In the genomic region with DNA sequence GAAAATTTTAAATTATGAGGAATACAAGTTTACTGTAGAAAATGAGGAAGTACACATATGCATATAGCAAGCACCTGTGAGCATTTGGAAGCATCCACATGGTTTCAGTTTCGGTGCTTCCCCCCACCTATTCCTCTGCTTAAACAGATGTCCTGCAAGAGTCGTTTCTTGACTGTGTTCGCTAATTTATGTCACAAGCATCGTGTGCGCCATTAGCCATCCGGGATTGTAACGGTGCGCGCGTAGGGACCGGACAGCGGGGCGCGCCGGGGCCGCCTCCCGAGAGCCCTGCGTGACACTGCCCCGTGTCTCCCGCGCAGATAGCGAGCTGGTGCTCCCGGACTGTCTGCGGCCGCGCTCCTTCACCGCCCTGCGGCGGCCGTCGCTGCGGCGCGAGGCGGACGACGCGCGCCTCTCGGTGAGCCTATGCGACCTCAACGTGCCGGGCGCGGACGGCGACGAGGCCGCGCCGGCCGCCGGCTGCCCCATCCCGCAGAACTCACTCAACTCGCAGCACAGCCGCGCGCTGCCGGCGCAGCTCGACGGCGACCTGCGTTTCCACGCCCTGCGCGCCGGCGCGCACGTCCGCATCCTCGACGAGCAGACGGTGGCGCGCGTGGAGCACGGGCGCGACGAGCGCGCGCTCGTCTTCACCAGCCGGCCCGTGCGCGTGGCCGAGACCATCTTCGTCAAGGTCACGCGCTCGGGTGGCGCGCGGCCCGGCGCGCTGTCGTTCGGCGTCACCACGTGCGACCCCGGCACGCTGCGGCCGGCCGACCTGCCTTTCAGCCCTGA, we compare ENCODE assay signal across 8 cellular contexts.
A peak's percentile ranks its signal among the peaks of the same experiment; 100 is the strongest.
DNase-seq lines count a peak whose midpoint lies in the region; ATAC-seq and TF ChIP-seq lines count a peak whose summit lies in the region.

No MANE protein-coding gene starts in this region.

- no peak for TF ChIP-seq CTCF in CD8-positive, alpha-beta T cell (IDR thresholded peaks at IDR 0.05)
- TF ChIP-seq CTCF in astrocyte of the spinal cord (IDR thresholded peaks at IDR 0.05; ENCODE audit: low read depth, low read length) (no peak), stomach (IDR thresholded peaks at IDR 0.05) (no peak)

- peak; percentile 76 for ATAC-seq in CD8-positive, alpha-beta T cell
- no peak for ATAC-seq in HG03521 (IDR thresholded peaks at IDR 0.05; ENCODE audit: unreplicated experiment)

- CTCF ChIA-PET in CD8-positive, alpha-beta T cell (lab: Charles Lee) = interaction anchor here (2.2 kb wide), 1 partner anchor 102 kb away, joined by 6 read pairs; no protein-coding TSS in a partner anchor

- no peak for TF ChIP-seq POLR2A in stomach (IDR thresholded peaks at IDR 0.05)

- peaks cover 11% of the 10 kb centered on the region for H3K4me1 ChIP-seq in CD8-positive, alpha-beta T cell (ENCODE audit: insufficient read depth, low read length)
- H3K4me1 ChIP-seq in mucosa of stomach (ENCODE audit: control insufficient read depth, insufficient read depth, low read length) (peaks cover 6% of the 10 kb centered on the region), stomach (peaks cover 0 to 13% (median 13%) of the 10 kb centered on the region in 4 donors)

- H3K9me3 ChIP-seq in CD8-positive, alpha-beta T cell (ENCODE audit: low read length) = no peaks in the 10 kb centered on the region
- no peaks in the 10 kb centered on the region for H3K9me3 ChIP-seq in mucosa of stomach (ENCODE audit: control insufficient read depth, low read length)
- H3K9me3 ChIP-seq in stomach = peaks cover 0 to 11% (median 2%) of the 10 kb centered on the region in 4 donors

- peak overlapping the region; percentile 24 for H3K9ac ChIP-seq in mucosa of stomach (ENCODE audit: low read length)

- H3K36me3 ChIP-seq in CD8-positive, alpha-beta T cell (ENCODE audit: insufficient read depth, low read length) = no peaks in the 10 kb centered on the region
- H3K36me3 ChIP-seq in mucosa of stomach (ENCODE audit: control insufficient read depth, insufficient read depth, low read length) = no peaks in the 10 kb centered on the region
- H3K36me3 ChIP-seq in stomach = peaks cover 0 to 25% (median 7%) of the 10 kb centered on the region in 4 donors

- WGBS in stomach, 5 donors = 11 to 22% (median 13%) methylated on average over 33 to 111 of the region's 111 CpGs

- peak overlapping the region; percentile 93 for H3K27ac Mint-ChIP-seq in CD8-positive, alpha-beta T cell

- no peaks in the 10 kb centered on the region for H3K27me3 ChIP-seq in CD8-positive, alpha-beta T cell (ENCODE audit: insufficient read depth, low read length)
- H3K27me3 ChIP-seq in mucosa of stomach (ENCODE audit: control insufficient read depth, insufficient read depth, low read length) (no peaks in the 10 kb centered on the region), stomach (peaks cover 0 to 21% (median 11%) of the 10 kb centered on the region in 3 donors)

- H3K27ac ChIP-seq in CD8-positive, alpha-beta T cell (ENCODE audit: low read depth, low read length) = peak overlapping the region; percentile 78
- peak overlapping the region in 1 of 5 donors; percentile 41 for H3K27ac ChIP-seq in stomach

- H3K9me3 Mint-ChIP-seq in CD8-positive, alpha-beta T cell = no peaks in the 10 kb centered on the region

- H3K4me3 ChIP-seq in CD8-positive, alpha-beta T cell (ENCODE audit: low read depth, low read length) = peak overlapping the region; percentile 76
- H3K4me3 ChIP-seq in astrocyte of the spinal cord (ENCODE audit: low read depth, low read length) (peak overlapping the region; percentile 20), mucosa of stomach (ENCODE audit: low read length) (no peak overlapping the region), stomach (peak overlapping the region; percentile 38 to 53 (median 46))

- POLR2A ChIA-PET in CD8-positive, alpha-beta T cell (lab: Charles Lee) = interaction anchor here (0.6 to 1.8 kb wide), 3 partner anchors 76 to 537 kb away, joined by 3 to 6 read pairs (median 4); partner anchors contain the start of gene SFR1

- TF ChIP-seq EP300 in stomach (IDR thresholded peaks at IDR 0.05) = no peak

- H3K36me3 Mint-ChIP-seq in CD8-positive, alpha-beta T cell = no peaks in the 10 kb centered on the region

- H3K4me1 Mint-ChIP-seq in CD8-positive, alpha-beta T cell (ENCODE audit: low read depth) = peaks cover 17% of the 10 kb centered on the region

- DNase-seq in CD8-positive, alpha-beta T cell = peak; percentile 40 to 86 (median 67)
- peak; percentile 43 to 84 (median 53) for DNase-seq in T-helper 1 cell
- DNase-seq in astrocyte of the spinal cord (ENCODE audit: low read depth, low spot score) = no peak
- no peak for DNase-seq in stomach
- no peak for DNase-seq in cerebellar cortex (ENCODE audit: low spot score)
- DNase-seq in SW 1271 (lab: John Stamatoyannopoulos, UW) = no peak

- intact Hi-C loops in CD8-positive, alpha-beta T cell (cut with DNase I, micrococcal nuclease) = loop anchor here (1.0 to 2.0 kb wide), 2 partner anchors 382 to 383 kb away; partner anchors contain the start of gene SLK (in 2 of the 2)
- intact Hi-C loops in stomach (cut with DNase I; ENCODE audit: low total_unique reads) = no loop called here

- H3K4me3 Mint-ChIP-seq in CD8-positive, alpha-beta T cell = peak overlapping the region; percentile 84

- no peaks in the 10 kb centered on the region for H3K27me3 Mint-ChIP-seq in CD8-positive, alpha-beta T cell (ENCODE audit: low read depth)

- in situ Hi-C loops in astrocyte of the spinal cord (cut with HindIII; ENCODE audit: low sequenced_read_pairs) = no loop called here

Comparison
In these comparisons a context has a peak if more than half of its experiments do, and no peak if none do; other contexts are left out.
1. DNase-seq: peak in CD8-positive, alpha-beta T cell (7 of 7) and T-helper 1 cell (5 of 5); none in astrocyte of the spinal cord (single experiment), stomach (single experiment), cerebellar cortex (single experiment) and SW 1271 (0 of 2).